In the genomic region with DNA sequence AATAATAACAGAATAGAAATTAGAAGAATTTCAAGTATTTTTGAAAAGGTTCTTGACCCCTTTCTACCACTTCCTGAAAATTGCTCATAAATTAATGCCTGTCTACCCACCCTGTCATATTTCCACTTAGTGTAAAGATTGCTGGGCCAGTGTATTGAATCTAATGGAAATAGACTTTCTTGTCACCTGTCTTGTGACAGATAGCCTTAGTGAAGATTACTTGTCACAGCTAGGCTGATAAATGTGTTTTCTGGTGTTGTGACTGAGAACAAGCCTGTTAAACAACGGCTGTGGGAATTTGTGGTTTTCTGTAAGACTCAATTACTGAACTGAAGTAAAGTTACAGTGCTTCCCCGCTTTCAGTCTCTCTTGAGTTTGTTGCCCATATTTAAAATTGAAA, we compare ENCODE assay signal across 11 cellular contexts.
A peak's percentile ranks its signal among the peaks of the same experiment; 100 is the strongest.
DNase-seq lines count a peak whose midpoint lies in the region; ATAC-seq and TF ChIP-seq lines count a peak whose summit lies in the region.
"Had no signal": no experiment of that assay in that cellular context is flagged by ENCODE, and none has a peak within 500 bp of the region (broad histone marks: within the 10 kb centered on the region; RNA-seq: fewer than 3 reads in every experiment).

No MANE protein-coding gene starts in this region.

- DNase-seq in choroid plexus epithelial cell (ENCODE audit: low read depth) (peak; percentile 59), AG08396 (ENCODE audit: low spot score) (no peak), CD1c-positive myeloid dendritic cell (ENCODE audit: extremely low spot score) (no peak), NCI-H2107 (lab: John Stamatoyannopoulos, UW) (no peak)
- DNase-seq in central memory CD4-positive, alpha-beta T cell, result no peak
- DNase-seq: activated CD4-positive, CD25-positive, alpha-beta regulatory T cell treated with anti-CD3 and anti-CD28 coated beads, Interleukin-2, amount 50 U/mL, for 72 hours; amniotic stem cell had no signal

- TF ChIP-seq CTCF in choroid plexus epithelial cell (conservative IDR thresholded peaks at IDR 0.05; ENCODE audit: low read depth, low read length), result no peak

- no peak overlapping the region for H3K4me3 ChIP-seq in choroid plexus epithelial cell (ENCODE audit: low read depth, low read length)
- H3K4me3 ChIP-seq: smooth muscle cell had no signal

- ATAC-seq in GM18519 (IDR thresholded peaks at IDR 0.05; ENCODE audit: low FRiP score, unreplicated experiment) (peak; percentile 82), GM21717 (IDR thresholded peaks at IDR 0.05; ENCODE audit: unreplicated experiment) (peak; percentile 76), HG03469 (IDR thresholded peaks at IDR 0.05; ENCODE audit: unreplicated experiment) (peak; percentile 72)
